ENCODE assay signal across 1 cellular context in genomic region chr6:137811121-137811911, GRCh38.
TF ChIP-seq lines count a peak whose summit lies in the region.

No MANE protein-coding gene starts in this region.

TF ChIP-seq in HepG2, 621 proteins besides CTCF, POLR2A, EP300 and RAD21 (continued from another document and continues in another):
- no peak for TF ChIP-seq E2F5 (CRISPR knock-in tag; conservative IDR thresholded peaks at IDR 0.05)
- no peak; the same call in 1 of the 2 replicates for TF ChIP-seq ZNF615 (CRISPR knock-in tag; IDR thresholded peaks at IDR 0.05; ENCODE audit: borderline replicate concordance)
- no peak for TF ChIP-seq KLF15 (CRISPR knock-in tag; IDR thresholded peaks at IDR 0.05; ENCODE audit: borderline replicate concordance)
- peak; percentile 60 for TF ChIP-seq HNF4A (CRISPR knock-in tag; IDR thresholded peaks at IDR 0.05)
- peak; percentile 81; the same call in 1 of the 2 replicates for TF ChIP-seq ARNTL (CRISPR knock-in tag; IDR thresholded peaks at IDR 0.05)
- peak; percentile 75; the same call in 1 of the 2 replicates for TF ChIP-seq TFAP4 (IDR thresholded peaks at IDR 0.05; ENCODE audit: borderline replicate concordance, low read depth)
- peak; percentile 94 for TF ChIP-seq CBX5 (CRISPR knock-in tag; IDR thresholded peaks at IDR 0.05; ENCODE audit: borderline replicate concordance)
- no peak for TF ChIP-seq EEA1 (CRISPR knock-in tag; IDR thresholded peaks at IDR 0.05; ENCODE audit: borderline replicate concordance)
- TF ChIP-seq PLRG1 (conservative IDR thresholded peaks at IDR 0.05), result no peak
- no peak for TF ChIP-seq NFE2L1 (CRISPR knock-in tag; IDR thresholded peaks at IDR 0.05; ENCODE audit: borderline replicate concordance)
- TF ChIP-seq BCL6 (CRISPR knock-in tag; IDR thresholded peaks at IDR 0.05), result peak; percentile 86
- TF ChIP-seq ZNF772 (CRISPR knock-in tag; IDR thresholded peaks at IDR 0.05), result 0 out of 2 replicates have a peak, but pooled peaks have one; percentile 55
- no peak for TF ChIP-seq ZNF354B (CRISPR knock-in tag; IDR thresholded peaks at IDR 0.05)
- TF ChIP-seq GATA4 (IDR thresholded peaks at IDR 0.05; ENCODE audit: borderline replicate concordance, low read depth), result no peak
- no peak for TF ChIP-seq TEAD2 (CRISPR knock-in tag; IDR thresholded peaks at IDR 0.05)
- no peak for TF ChIP-seq PCBP2 (optimal IDR thresholded peaks at IDR 0.05; ENCODE audit: low read depth, low read length, poor library complexity, severe bottlenecking)
- TF ChIP-seq AGO2 (optimal IDR thresholded peaks at IDR 0.05; ENCODE audit: low read depth, low read length), result no peak
- peak; percentile 58; the same call in 1 of the 2 replicates for TF ChIP-seq KDM6A (CRISPR knock-in tag; IDR thresholded peaks at IDR 0.05; ENCODE audit: low read depth)
- TF ChIP-seq SRSF1 (optimal IDR thresholded peaks at IDR 0.05; ENCODE audit: low read depth, low read length), result no peak
- TF ChIP-seq HES4 (CRISPR knock-in tag; IDR thresholded peaks at IDR 0.05; ENCODE audit: borderline replicate concordance), result no peak
- TF ChIP-seq ZNF33A (CRISPR knock-in tag; IDR thresholded peaks at IDR 0.05; ENCODE audit: borderline replicate concordance), result no peak
- TF ChIP-seq TARDBP (CRISPR knock-in tag; IDR thresholded peaks at IDR 0.05), result peak; percentile 74; the same call in 1 of the 2 replicates
- TF ChIP-seq MEIS2 (CRISPR knock-in tag; IDR thresholded peaks at IDR 0.05), result no peak
- no peak for TF ChIP-seq ZNF333 (CRISPR knock-in tag; IDR thresholded peaks at IDR 0.05; ENCODE audit: borderline replicate concordance)
- TF ChIP-seq KAT7 (CRISPR knock-in tag; IDR thresholded peaks at IDR 0.05; ENCODE audit: borderline replicate concordance), result no peak; the same call in 1 of the 2 replicates
- TF ChIP-seq MLX (CRISPR knock-in tag; IDR thresholded peaks at IDR 0.05), result peak; percentile 87; the same call in 1 of the 2 replicates
- TF ChIP-seq MBNL3 (CRISPR knock-in tag; conservative IDR thresholded peaks at IDR 0.05), result no peak
- no peak for TF ChIP-seq ZNF468 (CRISPR knock-in tag; IDR thresholded peaks at IDR 0.05)
- TF ChIP-seq NFYB (CRISPR knock-in tag; IDR thresholded peaks at IDR 0.05), result no peak
- TF ChIP-seq ZNF776 (CRISPR knock-in tag; IDR thresholded peaks at IDR 0.05), result no peak
- peak; percentile 27 for TF ChIP-seq ASH2L (IDR thresholded peaks at IDR 0.05; ENCODE audit: insufficient read length, low read depth, low read length)
- 0 out of 2 replicates have a peak, but pooled peaks have one; percentile 39 for TF ChIP-seq MYNN (CRISPR knock-in tag; IDR thresholded peaks at IDR 0.05; ENCODE audit: low read depth)
- no peak for TF ChIP-seq THAP8 (CRISPR knock-in tag; IDR thresholded peaks at IDR 0.05; ENCODE audit: borderline replicate concordance)
- 0 out of 2 replicates have a peak, but pooled peaks have one; percentile 75 for TF ChIP-seq CSRNP1 (CRISPR knock-in tag; IDR thresholded peaks at IDR 0.05)
- peak; percentile 83 for TF ChIP-seq KMT2B (CRISPR knock-in tag; IDR thresholded peaks at IDR 0.05)
- TF ChIP-seq ZBTB4 (CRISPR knock-in tag; IDR thresholded peaks at IDR 0.05; ENCODE audit: borderline replicate concordance), result no peak
- TF ChIP-seq GPBP1L1 (CRISPR knock-in tag; IDR thresholded peaks at IDR 0.05), result no peak
- TF ChIP-seq NCOA2 (CRISPR knock-in tag; IDR thresholded peaks at IDR 0.05), result peak; percentile 68
- TF ChIP-seq HOMEZ (CRISPR knock-in tag; IDR thresholded peaks at IDR 0.05; ENCODE audit: low read depth), result peak; percentile 98
- peak; percentile 38; the same call in 1 of the 2 replicates for TF ChIP-seq ZBTB44 (CRISPR knock-in tag; IDR thresholded peaks at IDR 0.05)
- TF ChIP-seq GFI1 (CRISPR knock-in tag; IDR thresholded peaks at IDR 0.05; ENCODE audit: borderline replicate concordance), result peak; percentile 32; the same call in 1 of the 2 replicates
- no peak for TF ChIP-seq NR3C1 (CRISPR knock-in tag; IDR thresholded peaks at IDR 0.05)
- TF ChIP-seq MATR3 (CRISPR knock-in tag; IDR thresholded peaks at IDR 0.05), result no peak
- TF ChIP-seq ZBTB34 (CRISPR knock-in tag; IDR thresholded peaks at IDR 0.05), result no peak
- no peak for TF ChIP-seq ZNF235 (CRISPR knock-in tag; IDR thresholded peaks at IDR 0.05; ENCODE audit: borderline replicate concordance)
- TF ChIP-seq U2AF1 (optimal IDR thresholded peaks at IDR 0.05; ENCODE audit: low read depth, low read length), result no peak
- TF ChIP-seq SNAPC2 (CRISPR knock-in tag; IDR thresholded peaks at IDR 0.05), result peak; percentile 84; the same call in 1 of the 2 replicates
- TF ChIP-seq GATAD2A (CRISPR knock-in tag; IDR thresholded peaks at IDR 0.05), result peak; percentile 82
- TF ChIP-seq SUZ12 (IDR thresholded peaks at IDR 0.05; ENCODE audit: low read depth, low read length), result no peak
- TF ChIP-seq SRSF4 (IDR thresholded peaks at IDR 0.05; ENCODE audit: low read depth, low read length, poor library complexity, severe bottlenecking), result no peak
- TF ChIP-seq DRAP1 (CRISPR knock-in tag; IDR thresholded peaks at IDR 0.05), result peak; percentile 80
- TF ChIP-seq ZNF569 (CRISPR knock-in tag; IDR thresholded peaks at IDR 0.05; ENCODE audit: borderline replicate concordance), result no peak; the same call in 1 of the 2 replicates
- no peak for TF ChIP-seq ATF5 (CRISPR knock-in tag; IDR thresholded peaks at IDR 0.05; ENCODE audit: low read depth)
